ENCODE assay signal across 8 cellular contexts in genomic region chr2:130336877-130337734, GRCh38. TPM values are rescaled to one million over a fixed set of nuclear protein-coding genes. Genes with fewer than 3 reads are reported as not detected.
DNase-seq lines count a peak whose midpoint lies in the region; ATAC-seq and TF ChIP-seq lines count a peak whose summit lies in the region.

No MANE protein-coding gene starts in this region.

- H3K9me3 Mint-ChIP-seq in CD8-positive, alpha-beta T cell = no peaks in the 10 kb centered on the region

- TF ChIP-seq CTCF in CD8-positive, alpha-beta T cell (IDR thresholded peaks at IDR 0.05) = no peak
- no peak for TF ChIP-seq CTCF in astrocyte of the cerebellum (IDR thresholded peaks at IDR 0.05; ENCODE audit: low read depth, low read length, missing control alignments)
- TF ChIP-seq CTCF in right atrium auricular region (IDR thresholded peaks at IDR 0.05) = no peak
- TF ChIP-seq CTCF in psoas muscle (IDR thresholded peaks at IDR 0.05) = no peak

- H3K4me1 ChIP-seq in CD8-positive, alpha-beta T cell (ENCODE audit: insufficient read depth, low read length) = peaks cover 10% of the 10 kb centered on the region
- H3K4me1 ChIP-seq in HUES48 (ENCODE audit: control insufficient read depth, insufficient read depth, low read length) (peaks cover 8% of the 10 kb centered on the region; the same call in 1 of the 2 replicates), SJSA1 (replicated peaks) (peaks cover 25% of the 10 kb centered on the region), right atrium auricular region (peaks cover 0 to 11% of the 10 kb centered on the region in 2 donors), psoas muscle (peaks cover 7% of the 10 kb centered on the region)

- peaks cover 5% of the 10 kb centered on the region for H3K27me3 Mint-ChIP-seq in CD8-positive, alpha-beta T cell (ENCODE audit: low read depth)

- POLR2A ChIA-PET in CD8-positive, alpha-beta T cell (lab: Charles Lee) = no interaction called here

- CTCF ChIA-PET in CD8-positive, alpha-beta T cell (lab: Charles Lee) = interaction anchor here (1.8 kb wide), 1 partner anchor 155 kb away, joined by 7 read pairs; the partner anchor contains the start of genes MZT2B and SMPD4

- H3K36me3 Mint-ChIP-seq in CD8-positive, alpha-beta T cell = peaks cover 44% of the 10 kb centered on the region

- H3K4me3 ChIP-seq in CD8-positive, alpha-beta T cell (ENCODE audit: low read depth, low read length) = no peak overlapping the region
- H3K4me3 ChIP-seq in HUES48 (ENCODE audit: low read depth, low read length) = peak overlapping the region; percentile 77
- H3K4me3 ChIP-seq in SJSA1 = no peak overlapping the region
- peak overlapping the region; percentile 36 for H3K4me3 ChIP-seq in astrocyte of the cerebellum (ENCODE audit: low read depth, low read length)
- H3K4me3 ChIP-seq in right atrium auricular region = peak overlapping the region; percentile 18 to 34
- peak overlapping the region; percentile 18 for H3K4me3 ChIP-seq in psoas muscle

- peaks cover 7% of the 10 kb centered on the region for H3K36me3 ChIP-seq in CD8-positive, alpha-beta T cell (ENCODE audit: insufficient read depth, low read length)
- H3K36me3 ChIP-seq in HUES48 (ENCODE audit: control insufficient read depth, insufficient read depth, low read length) = peaks cover 24% of the 10 kb centered on the region
- peaks cover 8% of the 10 kb centered on the region for H3K36me3 ChIP-seq in SJSA1
- H3K36me3 ChIP-seq in right atrium auricular region = peaks cover 12% of the 10 kb centered on the region
- H3K36me3 ChIP-seq in psoas muscle (ENCODE audit: insufficient read depth in 1 of 2, low read depth in 1 of 2) = peaks cover 0 to 37% of the 10 kb centered on the region in 2 donors

- no peaks in the 10 kb centered on the region for H3K27me3 ChIP-seq in CD8-positive, alpha-beta T cell (ENCODE audit: insufficient read depth, low read length)
- no peaks in the 10 kb centered on the region for H3K27me3 ChIP-seq in HUES48 (ENCODE audit: control insufficient read depth, insufficient read depth, low read length)
- H3K27me3 ChIP-seq in SJSA1 (replicated peaks) = no peaks in the 10 kb centered on the region
- H3K27me3 ChIP-seq in right atrium auricular region = no peaks in the 10 kb centered on the region
- peaks cover 0 to 2% (median 0%) of the 10 kb centered on the region in 3 donors for H3K27me3 ChIP-seq in psoas muscle (ENCODE audit: insufficient read depth in 3 of 3, low read length in 2 of 3)

- intact Hi-C loops in CD8-positive, alpha-beta T cell (cut with DNase I, micrococcal nuclease) = loop anchor here in 1 of 2 experiments (10.0 kb wide), 1 partner anchor 458 kb away; no protein-coding TSS in a partner anchor
- intact Hi-C loops in psoas muscle (cut with DNase I) (no loop called here), posterior vena cava (cut with DNase I) (loop anchor here in 1 of 2 donors (10.0 kb wide), 1 partner anchor 152 kb away; the partner anchor contains the start of genes MZT2B and SMPD4)

- H3K9ac ChIP-seq in HUES48 (ENCODE audit: low read depth, low read length) = peak overlapping the region; percentile 46; the same call in 1 of the 2 replicates

- DNase-seq in CD8-positive, alpha-beta T cell = peak in 2 of 7 experiments; percentile 46 to 57
- peak in 1 of 2 experiments; percentile 33 for DNase-seq in SJSA1 (ENCODE audit: low read depth in 1 of 2, low spot score in 2 of 2)
- DNase-seq in astrocyte of the cerebellum (ENCODE audit: low read depth) = peak; percentile 47
- peak; percentile 90 for DNase-seq in right atrium auricular region (ENCODE audit: low spot score)
- peak in 1 of 2 donors; percentile 70 for DNase-seq in psoas muscle
- DNase-seq in posterior vena cava (ENCODE audit: low spot score) = no peak

- in situ Hi-C loops in astrocyte of the cerebellum (cut with HindIII; ENCODE audit: low sequenced_read_pairs) = no loop called here

- no peak overlapping the region for H3K4me3 Mint-ChIP-seq in CD8-positive, alpha-beta T cell

- H3K9me3 ChIP-seq in CD8-positive, alpha-beta T cell (ENCODE audit: low read length) = no peaks in the 10 kb centered on the region
- no peaks in the 10 kb centered on the region for H3K9me3 ChIP-seq in HUES48 (ENCODE audit: control insufficient read depth, insufficient read depth, low read length)
- no peaks in the 10 kb centered on the region for H3K9me3 ChIP-seq in SJSA1 (replicated peaks)
- H3K9me3 ChIP-seq in right atrium auricular region = no peaks in the 10 kb centered on the region
- H3K9me3 ChIP-seq in psoas muscle = no peaks in the 10 kb centered on the region

- H3K27ac Mint-ChIP-seq in CD8-positive, alpha-beta T cell = peak overlapping the region; percentile 71

- ATAC-seq in CD8-positive, alpha-beta T cell = no peak
- ATAC-seq in psoas muscle = peak in 2 of 4 donors; percentile 30 to 32
- no peak for ATAC-seq in HG03097 (IDR thresholded peaks at IDR 0.05; ENCODE audit: low FRiP score, unreplicated experiment)

- no peak overlapping the region for H3K27ac ChIP-seq in CD8-positive, alpha-beta T cell (ENCODE audit: low read depth, low read length)
- peak overlapping the region; percentile 3 for H3K27ac ChIP-seq in HUES48 (ENCODE audit: low read depth, low read length)
- peak overlapping the region; percentile 9; the same call in 1 of the 2 replicates for H3K27ac ChIP-seq in SJSA1
- H3K27ac ChIP-seq in right atrium auricular region = peak overlapping the region; percentile 37 to 66
- H3K27ac ChIP-seq in psoas muscle = peak overlapping the region; percentile 16

- WGBS in psoas muscle, 3 donors = 37 to 52% (median 46%) methylated on average over 29 of the region's 29 CpGs

- H3K4me1 Mint-ChIP-seq in CD8-positive, alpha-beta T cell (ENCODE audit: low read depth) = peaks cover 23% of the 10 kb centered on the region

RNA-seq across cellular contexts. Expression of gene IMP4, which starts 5.6 kb away (rescaled TPM):
- 100 to 1,000 TPM; 108 to 120 TPM for total RNA-seq in CD8-positive, alpha-beta T cell
- total RNA-seq in SJSA1 (2014; rRNA removed; shearing (Covaris generic)) = 95.7 and 112 TPM in 2 replicates
- total RNA-seq in right atrium auricular region (10 to 100 TPM; 66.6 to 86.9 TPM), psoas muscle (100 to 1,000 TPM in 3 of 4 donors, 10 to 100 TPM in 1; 74.4 to 118 (median 105) TPM), posterior vena cava (10 to 100 TPM; 48.7 to 60.5 TPM)
- polyA plus RNA-seq in psoas muscle = 100 to 1,000 TPM; 148 to 270 (median 194) TPM

RNA-seq across cellular contexts. Expression of gene PTPN18, which starts 18.8 kb away (rescaled TPM):
- total RNA-seq in CD8-positive, alpha-beta T cell = 10 to 100 TPM; 18.1 to 20.6 TPM
- 34.7 and 44.8 TPM in 2 replicates for total RNA-seq in SJSA1 (2014; rRNA removed; shearing (Covaris generic))
- total RNA-seq in right atrium auricular region (10 to 100 TPM; 13.3 to 20.8 TPM), psoas muscle (10 to 100 TPM in 1 of 4 donors, 1 to 10 TPM in 3; 6.4 to 10.5 (median 8.6) TPM), posterior vena cava (10 to 100 TPM; 33.6 to 58.7 TPM)
- polyA plus RNA-seq in psoas muscle = 1 to 10 TPM; 6.0 to 8.7 (median 8.6) TPM

Comparison
In these comparisons a context has a peak if more than half of its experiments do, and no peak if none do; other contexts are left out.
1. H3K4me3 ChIP-seq: peak in HUES48 (single experiment), astrocyte of the cerebellum (single experiment), right atrium auricular region (2 of 2) and psoas muscle (single experiment); none in CD8-positive, alpha-beta T cell (single experiment) and SJSA1 (single experiment).